ENCODE assay signal across 8 cellular contexts in genomic region chr16:4317471-4318170, GRCh38. TPM values are rescaled to one million over a fixed set of nuclear protein-coding genes. Genes with fewer than 3 reads are reported as not detected.
DNase-seq lines count a peak whose midpoint lies in the region; ATAC-seq and TF ChIP-seq lines count a peak whose summit lies in the region.

No MANE protein-coding gene starts in this region.

- H3K4me1 Mint-ChIP-seq in CD8-positive, alpha-beta T cell (ENCODE audit: low read depth) = peaks cover 19% of the 10 kb centered on the region
- peaks cover 50% of the 10 kb centered on the region for H3K4me1 Mint-ChIP-seq in osteocyte (ENCODE audit: unreplicated experiment)
- peaks cover 11% of the 10 kb centered on the region for H3K4me1 Mint-ChIP-seq in activated CD4-positive, alpha-beta T cell treated with anti-CD3 and anti-CD28 coated beads for 36 hours

- peaks cover 13% of the 10 kb centered on the region for H3K27me3 ChIP-seq in CD8-positive, alpha-beta T cell (ENCODE audit: insufficient read depth, low read length)
- H3K27me3 ChIP-seq in RWPE2 (ENCODE audit: insufficient read depth, poor library complexity, severe bottlenecking) = no peaks in the 10 kb centered on the region
- no peaks in the 10 kb centered on the region for H3K27me3 ChIP-seq in fibroblast of lung (ENCODE audit: control insufficient read depth, insufficient read depth, low read length)

- peaks cover 64% of the 10 kb centered on the region for H3K79me2 ChIP-seq in fibroblast of lung (ENCODE audit: control insufficient read depth, insufficient read depth, low read length)

- no peaks in the 10 kb centered on the region for H3K9me3 Mint-ChIP-seq in CD8-positive, alpha-beta T cell
- H3K9me3 Mint-ChIP-seq in osteocyte (ENCODE audit: unreplicated experiment) = no peaks in the 10 kb centered on the region
- no peaks in the 10 kb centered on the region for H3K9me3 Mint-ChIP-seq in activated CD4-positive, alpha-beta T cell treated with anti-CD3 and anti-CD28 coated beads for 36 hours (ENCODE audit: low read depth)

- peak overlapping the region; percentile 95 for H3K4me2 ChIP-seq in fibroblast of lung (ENCODE audit: extremely low read depth, insufficient read depth, low read length)

- H3K4me3 Mint-ChIP-seq in CD8-positive, alpha-beta T cell = peak overlapping the region; percentile 45
- peak overlapping the region; percentile 84 for H3K4me3 Mint-ChIP-seq in osteocyte (ENCODE audit: unreplicated experiment)
- H3K4me3 Mint-ChIP-seq in activated CD4-positive, alpha-beta T cell treated with anti-CD3 and anti-CD28 coated beads for 36 hours = no peak overlapping the region

- H4K20me1 ChIP-seq in fibroblast of lung (ENCODE audit: control insufficient read depth, extremely low read depth, insufficient read depth, low read length) = no peaks in the 10 kb centered on the region

- H3K9me3 ChIP-seq in CD8-positive, alpha-beta T cell (ENCODE audit: low read length) = no peaks in the 10 kb centered on the region
- H3K9me3 ChIP-seq in RWPE2 (ENCODE audit: severe bottlenecking) (no peaks in the 10 kb centered on the region), fibroblast of lung (ENCODE audit: control insufficient read depth, insufficient read depth, low read depth, low read length) (no peaks in the 10 kb centered on the region)

- H3K36me3 Mint-ChIP-seq in CD8-positive, alpha-beta T cell = no peaks in the 10 kb centered on the region
- no peaks in the 10 kb centered on the region for H3K36me3 Mint-ChIP-seq in osteocyte (ENCODE audit: unreplicated experiment)
- H3K36me3 Mint-ChIP-seq in activated CD4-positive, alpha-beta T cell treated with anti-CD3 and anti-CD28 coated beads for 36 hours (ENCODE audit: low read depth) = no peaks in the 10 kb centered on the region

- H3K27ac Mint-ChIP-seq in CD8-positive, alpha-beta T cell = no peak overlapping the region
- H3K27ac Mint-ChIP-seq in osteocyte (ENCODE audit: unreplicated experiment) = peak overlapping the region; percentile 82
- no peak overlapping the region for H3K27ac Mint-ChIP-seq in activated CD4-positive, alpha-beta T cell treated with anti-CD3 and anti-CD28 coated beads for 36 hours

- POLR2A ChIA-PET in CD8-positive, alpha-beta T cell (lab: Charles Lee) = interaction anchor here (0.8 kb wide), 1 partner anchor 19 kb away, joined by 3 read pairs; no protein-coding TSS in a partner anchor
- POLR2A ChIA-PET in activated CD4-positive, alpha-beta T cell treated with anti-CD3 and anti-CD28 coated beads for 36 hours (lab: Charles Lee) = no interaction called here

- CTCF ChIA-PET in CD8-positive, alpha-beta T cell (lab: Charles Lee) = interaction anchor here (0.5 to 3.3 kb wide), 3 partner anchors 9 to 476 kb away, joined by 3 to 11 read pairs (median 4); no protein-coding TSS in a partner anchor
- CTCF ChIA-PET in activated CD4-positive, alpha-beta T cell treated with anti-CD3 and anti-CD28 coated beads for 36 hours (lab: Charles Lee) = interaction anchor here (1.0 to 2.8 kb wide), 3 partner anchors 9 to 13 kb away, joined by 6 to 12 read pairs (median 7); no protein-coding TSS in a partner anchor

- DNase-seq in CD8-positive, alpha-beta T cell = no peak
- DNase-seq in RWPE2 (ENCODE audit: low spot score) = peak; percentile 74
- peak; percentile 30 to 66 for DNase-seq in fibroblast of lung (ENCODE audit: low read depth in 2 of 2)
- peak; percentile 86 for DNase-seq in osteocyte (ENCODE audit: extremely low spot score, unreplicated experiment)
- DNase-seq in effector CD4-positive, alpha-beta T cell = no peak
- no peak for DNase-seq in NCI-H510A (lab: John Stamatoyannopoulos, UW)
- DNase-seq in DMS79 (lab: John Stamatoyannopoulos, UW) = no peak
- DNase-seq in activated CD4-positive, alpha-beta T cell treated with anti-CD3 and anti-CD28 coated beads for 36 hours = no peak

- no peak overlapping the region for H3K4me3 ChIP-seq in CD8-positive, alpha-beta T cell (ENCODE audit: low read depth, low read length)
- peak overlapping the region; percentile 61 for H3K4me3 ChIP-seq in RWPE2 (ENCODE audit: severe bottlenecking)
- peak overlapping the region; percentile 45 to 94 (median 75) for H3K4me3 ChIP-seq in fibroblast of lung (replicated peaks in 1 of 4; ENCODE audit: control extremely low read depth in 1 of 4, insufficient read depth in 1 of 4, low read depth in 3 of 4, low read length in 4 of 4)

- H3K27ac ChIP-seq in CD8-positive, alpha-beta T cell (ENCODE audit: low read depth, low read length) = no peak overlapping the region
- H3K27ac ChIP-seq in RWPE2 (ENCODE audit: poor library complexity, severe bottlenecking) (peak overlapping the region; percentile 94), fibroblast of lung (ENCODE audit: insufficient read depth, low read length) (peak overlapping the region; percentile 77)

- H3K9ac ChIP-seq in fibroblast of lung (ENCODE audit: insufficient read depth, low read length) = peak overlapping the region; percentile 72

- ATAC-seq in CD8-positive, alpha-beta T cell = no peak
- ATAC-seq in RWPE2 (ENCODE audit: low read depth) = peak; percentile 53
- no peak for ATAC-seq in activated CD4-positive, alpha-beta T cell treated with anti-CD3 and anti-CD28 coated beads for 36 hours

- no peak overlapping the region for H2AFZ ChIP-seq in fibroblast of lung (ENCODE audit: low read length)

- H3K27me3 Mint-ChIP-seq in CD8-positive, alpha-beta T cell (ENCODE audit: low read depth) = peaks cover 18% of the 10 kb centered on the region
- no peaks in the 10 kb centered on the region for H3K27me3 Mint-ChIP-seq in osteocyte (ENCODE audit: unreplicated experiment)
- peaks cover 13% of the 10 kb centered on the region for H3K27me3 Mint-ChIP-seq in activated CD4-positive, alpha-beta T cell treated with anti-CD3 and anti-CD28 coated beads for 36 hours

- TF ChIP-seq CTCF in CD8-positive, alpha-beta T cell (IDR thresholded peaks at IDR 0.05) = no peak
- TF ChIP-seq CTCF in RWPE2 (IDR thresholded peaks at IDR 0.05; ENCODE audit: poor library complexity, severe bottlenecking) (no peak), fibroblast of lung (conservative IDR thresholded peaks at IDR 0.05 in 1 of 2, IDR thresholded peaks at IDR 0.05 in 1 of 2; ENCODE audit: low read depth in 1 of 2, low read length in 2 of 2) (no peak), osteocyte (IDR thresholded peaks at IDR 0.05) (no peak)

- intact Hi-C loops in CD8-positive, alpha-beta T cell (cut with DNase I, micrococcal nuclease) = no loop called here
- intact Hi-C loops in activated CD4-positive, alpha-beta T cell treated with anti-CD3 and anti-CD28 coated beads for 36 hours (cut with DNase I, micrococcal nuclease) = no loop called here

- no peaks in the 10 kb centered on the region for H3K36me3 ChIP-seq in CD8-positive, alpha-beta T cell (ENCODE audit: insufficient read depth, low read length)
- H3K36me3 ChIP-seq in RWPE2 (ENCODE audit: low read depth) (no peaks in the 10 kb centered on the region), fibroblast of lung (ENCODE audit: control insufficient read depth, insufficient read depth, low read length) (peaks cover 2% of the 10 kb centered on the region)

- H3K4me1 ChIP-seq in CD8-positive, alpha-beta T cell (ENCODE audit: insufficient read depth, low read length) = peaks cover 29% of the 10 kb centered on the region
- H3K4me1 ChIP-seq in RWPE2 (ENCODE audit: insufficient read depth, poor library complexity, severe bottlenecking) (peaks cover 39% of the 10 kb centered on the region), fibroblast of lung (ENCODE audit: control insufficient read depth, extremely low read depth, insufficient read depth, low read length) (peaks cover 24% of the 10 kb centered on the region)

RNA-seq across cellular contexts. Expression of gene GLIS2, which starts 1.8 kb away (rescaled TPM):
- total RNA-seq in CD8-positive, alpha-beta T cell = not detected
- 2.6 and 4.0 TPM in 2 replicates for total RNA-seq in fibroblast of lung
- polyA plus RNA-seq in fibroblast of lung = 5.6 and 6.0 TPM in 2 replicates
- polyA plus RNA-seq in fibroblast of lung (2012) = 18.6 and 23.8 TPM in 2 replicates
- polyA minus RNA-seq in fibroblast of lung (ENCODE audit: low replicate concordance) = 23.4 and 23.6 TPM in 2 replicates
- total RNA-seq in osteocyte = 58.6 and 59.9 TPM in 2 replicates
- total RNA-seq in activated CD4-positive, alpha-beta T cell treated with anti-CD3 and anti-CD28 coated beads for 36 hours = under 1 TPM; 0.27 to 0.30 TPM

RNA-seq across cellular contexts. Expression of gene PAM16, which starts 33.5 kb away (rescaled TPM):
- 10 to 100 TPM; 30.9 to 31.4 TPM for total RNA-seq in CD8-positive, alpha-beta T cell
- total RNA-seq in fibroblast of lung = 24.4 and 34.3 TPM in 2 replicates
- 14.8 and 19.9 TPM in 2 replicates for polyA plus RNA-seq in fibroblast of lung
- polyA plus RNA-seq in fibroblast of lung (2012) = 28.6 and 37.1 TPM in 2 replicates
- polyA minus RNA-seq in fibroblast of lung (ENCODE audit: low replicate concordance) = 9.2 and 9.5 TPM in 2 replicates
- total RNA-seq in osteocyte = 21.0 and 23.7 TPM in 2 replicates
- 10 to 100 TPM; 62.8 to 67.8 TPM for total RNA-seq in activated CD4-positive, alpha-beta T cell treated with anti-CD3 and anti-CD28 coated beads for 36 hours

RNA-seq across cellular contexts. Expression of gene TFAP4, which starts 44.8 kb away (rescaled TPM):
- total RNA-seq in CD8-positive, alpha-beta T cell = 1 to 10 TPM; 8.5 to 9.8 TPM
- total RNA-seq in fibroblast of lung (8.2 and 8.9 TPM in 2 replicates), osteocyte (8.0 and 10.8 TPM in 2 replicates)
- polyA plus RNA-seq in fibroblast of lung = 3.5 and 6.6 TPM in 2 replicates
- polyA plus RNA-seq in fibroblast of lung (2012) = 6.8 and 9.5 TPM in 2 replicates
- polyA minus RNA-seq in fibroblast of lung (ENCODE audit: low replicate concordance) = 7.0 and 9.8 TPM in 2 replicates
- total RNA-seq in activated CD4-positive, alpha-beta T cell treated with anti-CD3 and anti-CD28 coated beads for 36 hours = 10 to 100 TPM; 31.0 to 42.4 TPM

RNA-seq across cellular contexts. Expression of gene VASN, which starts 54.0 kb away (rescaled TPM):
- under 1 TPM; 0.57 to 0.83 TPM for total RNA-seq in CD8-positive, alpha-beta T cell
- total RNA-seq in fibroblast of lung (57.0 and 79.4 TPM in 2 replicates), osteocyte (62.7 and 63.1 TPM in 2 replicates)
- polyA plus RNA-seq in fibroblast of lung = 30.6 and 61.9 TPM in 2 replicates
- polyA plus RNA-seq in fibroblast of lung (2012) = 85.6 and 136 TPM in 2 replicates
- 42.0 and 88.8 TPM in 2 replicates for polyA minus RNA-seq in fibroblast of lung (ENCODE audit: low replicate concordance)
- total RNA-seq in activated CD4-positive, alpha-beta T cell treated with anti-CD3 and anti-CD28 coated beads for 36 hours = not detected

Comparison
In these comparisons a context has a peak if more than half of its experiments do, and no peak if none do; other contexts are left out.
1. DNase-seq: peak in RWPE2 (single experiment), fibroblast of lung (2 of 2) and osteocyte (single experiment); none in CD8-positive, alpha-beta T cell (0 of 7), effector CD4-positive, alpha-beta T cell (single experiment), NCI-H510A (single experiment), DMS79 (single experiment) and activated CD4-positive, alpha-beta T cell treated with anti-CD3 and anti-CD28 coated beads for 36 hours (single experiment).
2. RNA of gene GLIS2, which starts 1.8 kb away (total RNA-seq): 58.6 to 59.9 TPM in osteocyte; 2.6 to 4.0 TPM in fibroblast of lung, 0.27 to 0.30 TPM in activated CD4-positive, alpha-beta T cell treated with anti-CD3 and anti-CD28 coated beads for 36 hours and not detected in CD8-positive, alpha-beta T cell; every median in the first group is over 10 times any median in the second.